Comparison of ENCODE assay signal across 18 cellular contexts in genomic region chr3:28651159-28651558, GRCh38.
DNase-seq lines count a peak whose midpoint lies in the region; ATAC-seq and TF ChIP-seq lines count a peak whose summit lies in the region.
"Had no signal": no experiment of that assay in that cellular context is flagged by ENCODE, and none has a peak within 500 bp of the region (broad histone marks: within the 10 kb centered on the region; RNA-seq: fewer than 3 reads in every experiment).

No MANE protein-coding gene starts in this region.

- no peak for TF ChIP-seq CTCF in psoas muscle (IDR thresholded peaks at IDR 0.05)

- H3K27ac ChIP-seq in psoas muscle: no peak overlapping the region

- peaks cover 9% of the 10 kb centered on the region for H3K4me1 ChIP-seq in adipocyte (ENCODE audit: control insufficient read depth, insufficient read depth, low read length)
- H3K4me1 ChIP-seq in psoas muscle: no peaks in the 10 kb centered on the region
- H3K4me1 ChIP-seq: BE2C had no signal

- H3K9me3 ChIP-seq in adipocyte (ENCODE audit: control insufficient read depth, low read length) (no peaks in the 10 kb centered on the region), psoas muscle (no peaks in the 10 kb centered on the region)
- H3K9me3 ChIP-seq: BE2C, SK-N-SH had no signal

- intact Hi-C loops in psoas muscle (cut with DNase I): loop anchor here in 1 of 2 donors (10.0 kb wide), 1 partner anchor 194 kb away; no protein-coding TSS in a partner anchor

- H3K27me3 ChIP-seq in adipocyte (replicated peaks; ENCODE audit: control insufficient read depth, insufficient read depth, low read length) (no peaks in the 10 kb centered on the region), psoas muscle (ENCODE audit: insufficient read depth in 3 of 3, low read length in 2 of 3) (no peaks in the 10 kb centered on the region)
- H3K27me3 ChIP-seq: BE2C had no signal

- no peak overlapping the region for H3K4me3 ChIP-seq in adipocyte (ENCODE audit: low read length)
- H3K4me3 ChIP-seq in psoas muscle: no peak overlapping the region

- 17 to 56% (median 21%) methylated on average over 3 of the region's 3 CpGs for WGBS in psoas muscle, 3 donors

- no peak overlapping the region for H3K9ac ChIP-seq in adipocyte (ENCODE audit: low read length)
- H3K9ac ChIP-seq: SK-N-SH had no signal

- ATAC-seq in psoas muscle (peak; percentile 86 to 99 (median 92)), HG02588 (IDR thresholded peaks at IDR 0.05; ENCODE audit: unreplicated experiment) (no peak), HG02571 (IDR thresholded peaks at IDR 0.05; ENCODE audit: unreplicated experiment) (no peak)
- ATAC-seq: Panc1, Right ventricle myocardium inferior had no signal

- no peaks in the 10 kb centered on the region for H3K36me3 ChIP-seq in adipocyte (ENCODE audit: control insufficient read depth, insufficient read depth, low read length, severe bottlenecking)
- no peaks in the 10 kb centered on the region for H3K36me3 ChIP-seq in psoas muscle (ENCODE audit: insufficient read depth in 1 of 2, low read depth in 1 of 2)
- H3K36me3 ChIP-seq: BE2C had no signal

- DNase-seq in LHCN-M2 (ENCODE audit: low read depth) (peak; percentile 52), adipocyte (ENCODE audit: low read depth) (peak; percentile 7), fibroblast of peridontal ligament (ENCODE audit: extremely low read depth) (peak; percentile 4), psoas muscle (no peak), 8988T (no peak), T-helper 2 cell (no peak)
- DNase-seq: BE2C; CD4-positive, alpha-beta memory T cell; IMR-90; Kasumi-1; MV-4-11; NCI-H1436; NCI-H2081; SK-N-SH had no signal

Comparison
In these comparisons a context has a peak if more than half of its experiments do, and no peak if none do; other contexts are left out.
1. DNase-seq: peak in LHCN-M2 (single experiment), adipocyte (single experiment) and fibroblast of peridontal ligament (single experiment); none in psoas muscle (0 of 2), 8988T (single experiment) and T-helper 2 cell (0 of 5).
2. ATAC-seq: peak in psoas muscle (4 of 4); none in HG02588 (single experiment) and HG02571 (single experiment).